Comparison of ENCODE assay signal across 1 cellular context in the genomic region with DNA sequence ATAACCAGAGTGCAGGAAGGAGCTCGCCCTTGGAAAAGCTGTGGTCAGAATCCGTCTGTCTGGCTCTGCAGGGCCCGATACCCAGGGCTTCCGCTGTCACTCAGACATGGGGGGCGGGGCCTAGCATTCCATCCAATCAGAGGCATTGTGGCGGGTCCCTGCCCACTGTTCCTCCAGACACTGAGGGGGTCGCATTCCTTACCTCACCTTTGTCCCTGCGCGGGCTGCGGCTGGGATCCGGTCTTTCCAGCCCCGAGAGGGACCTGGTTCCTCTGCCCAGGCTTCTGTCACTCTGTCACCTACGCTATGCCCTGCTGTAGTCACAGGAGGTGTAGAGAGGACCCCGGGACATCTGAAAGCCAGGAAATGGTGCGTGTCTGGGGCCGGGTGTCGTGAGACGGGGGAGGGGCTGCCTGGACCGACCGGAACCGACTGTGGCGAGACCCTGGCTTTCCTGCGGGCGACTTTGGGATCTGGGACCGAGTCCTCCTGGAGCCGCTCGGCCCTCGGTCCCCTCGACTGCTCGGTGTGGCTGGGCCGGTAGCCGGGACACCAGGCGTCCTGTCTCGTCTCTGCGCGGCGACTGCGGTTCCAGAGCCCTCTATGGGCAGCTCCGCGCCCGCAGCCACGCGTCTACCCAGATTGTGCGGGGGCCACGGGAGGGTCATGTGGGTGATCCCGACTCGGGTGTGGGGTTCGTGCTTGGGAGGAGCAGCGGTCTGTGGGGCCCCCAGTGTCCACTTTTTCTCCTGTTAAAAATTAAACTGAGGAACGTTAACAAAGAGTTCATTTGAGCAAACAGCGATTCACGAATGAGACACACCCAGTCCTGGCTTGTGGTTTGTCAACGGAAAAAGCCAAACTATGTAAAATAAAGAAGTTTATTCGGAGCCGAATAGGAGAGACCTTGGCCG.
A peak's percentile ranks its signal among the peaks of the same experiment; 100 is the strongest.
TF ChIP-seq lines count a peak whose summit lies in the region.

A gene (plus strand): TSS at position 165 of the 914 bp plus-strand sequence. CDS start 142 bp downstream, at position 307.

TF ChIP-seq in HepG2, 621 proteins besides CTCF, POLR2A, EP300 and RAD21 (continued from another document and continues in another):
- TF ChIP-seq, protein P1, sequence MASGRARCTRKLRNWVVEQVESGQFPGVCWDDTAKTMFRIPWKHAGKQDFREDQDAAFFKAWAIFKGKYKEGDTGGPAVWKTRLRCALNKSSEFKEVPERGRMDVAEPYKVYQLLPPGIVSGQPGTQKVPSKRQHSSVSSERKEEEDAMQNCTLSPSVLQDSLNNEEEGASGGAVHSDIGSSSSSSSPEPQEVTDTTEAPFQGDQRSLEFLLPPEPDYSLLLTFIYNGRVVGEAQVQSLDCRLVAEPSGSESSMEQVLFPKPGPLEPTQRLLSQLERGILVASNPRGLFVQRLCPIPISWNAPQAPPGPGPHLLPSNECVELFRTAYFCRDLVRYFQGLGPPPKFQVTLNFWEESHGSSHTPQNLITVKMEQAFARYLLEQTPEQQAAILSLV (CRISPR knock-in tag; IDR thresholded peaks at IDR 0.05; ENCODE audit: borderline replicate concordance): peak; percentile 70
- TF ChIP-seq ZNF138 (CRISPR knock-in tag; IDR thresholded peaks at IDR 0.05; ENCODE audit: low read depth) (peak; percentile 70; the same call in 1 of the 2 replicates), ZNF563 (CRISPR knock-in tag; IDR thresholded peaks at IDR 0.05) (peak; percentile 73), ZNF607 (CRISPR knock-in tag; IDR thresholded peaks at IDR 0.05; ENCODE audit: borderline replicate concordance) (no peak), IRF2 (CRISPR knock-in tag; IDR thresholded peaks at IDR 0.05) (no peak; the same call in none of the 2 replicates), ZNF619 (CRISPR knock-in tag; IDR thresholded peaks at IDR 0.05) (0 out of 2 replicates have a peak, but pooled peaks have one; percentile 51), GATAD1 (CRISPR knock-in tag; IDR thresholded peaks at IDR 0.05) (peak; percentile 39; the same call in 1 of the 2 replicates), PHF20 (CRISPR knock-in tag; IDR thresholded peaks at IDR 0.05) (0 out of 2 replicates have a peak, but pooled peaks have one; percentile 51), TOE1 (CRISPR knock-in tag; IDR thresholded peaks at IDR 0.05) (no peak), ZNF761 (CRISPR knock-in tag; conservative IDR thresholded peaks at IDR 0.05) (peak; percentile 81; the same call in 1 of the 2 replicates), BRCA1 (CRISPR knock-in tag; IDR thresholded peaks at IDR 0.05) (0 out of 2 replicates have a peak, but pooled peaks have one; percentile 17), SMYD3 (CRISPR knock-in tag; IDR thresholded peaks at IDR 0.05) (0 out of 2 replicates have a peak, but pooled peaks have one; percentile 60), ZNF616 (CRISPR knock-in tag; IDR thresholded peaks at IDR 0.05; ENCODE audit: low read depth) (no peak), ZNF354B (CRISPR knock-in tag; IDR thresholded peaks at IDR 0.05) (no peak), ZNF781 (CRISPR knock-in tag; IDR thresholded peaks at IDR 0.05; ENCODE audit: borderline replicate concordance, not compliant biosample characterization) (peak; percentile 30), ZKSCAN5 (CRISPR knock-in tag; IDR thresholded peaks at IDR 0.05) (no peak), CBX1 (IDR thresholded peaks at IDR 0.05; ENCODE audit: low read depth) (no peak), HOXD1 (CRISPR knock-in tag; IDR thresholded peaks at IDR 0.05) (no peak), ZNF510 (CRISPR knock-in tag; IDR thresholded peaks at IDR 0.05; ENCODE audit: low read depth) (0 out of 2 replicates have a peak, but pooled peaks have one; percentile 49), ZFAT (CRISPR knock-in tag; conservative IDR thresholded peaks at IDR 0.05) (no peak), RFXANK (CRISPR knock-in tag; IDR thresholded peaks at IDR 0.05) (no peak), NR2C2 (CRISPR knock-in tag; IDR thresholded peaks at IDR 0.05; ENCODE audit: borderline replicate concordance) (peak; percentile 58; the same call in 1 of the 2 replicates), ZBTB3 (CRISPR knock-in tag; IDR thresholded peaks at IDR 0.05; ENCODE audit: borderline replicate concordance, low read depth) (peak; percentile 82; the same call in 1 of the 2 replicates), ZNF841 (CRISPR knock-in tag; IDR thresholded peaks at IDR 0.05; ENCODE audit: borderline replicate concordance) (no peak; the same call in 1 of the 2 replicates), ZNF317 (CRISPR knock-in tag; IDR thresholded peaks at IDR 0.05) (peak; percentile 77), SOX6 (IDR thresholded peaks at IDR 0.05) (no peak), SOX6 (CRISPR knock-in tag; IDR thresholded peaks at IDR 0.05) (peak; percentile 88), ZSCAN21 (CRISPR knock-in tag; IDR thresholded peaks at IDR 0.05; ENCODE audit: borderline replicate concordance) (peak; percentile 90; the same call in 1 of the 2 replicates), ERF (CRISPR knock-in tag; IDR thresholded peaks at IDR 0.05) (peak; percentile 40; the same call in 1 of the 2 replicates), NONO (IDR thresholded peaks at IDR 0.05) (no peak), NONO (CRISPR knock-in tag; conservative IDR thresholded peaks at IDR 0.05) (peak; percentile 70; the same call in 1 of the 2 replicates), PAWR (CRISPR knock-in tag; IDR thresholded peaks at IDR 0.05; ENCODE audit: borderline replicate concordance) (0 out of 2 replicates have a peak, but pooled peaks have one; percentile 58), HNRNPUL1 (IDR thresholded peaks at IDR 0.05; ENCODE audit: low read depth, low read length) (peak; percentile 50; the same call in 1 of the 2 replicates), ASH2L (IDR thresholded peaks at IDR 0.05; ENCODE audit: insufficient read length, low read depth, low read length) (peak; percentile 69), SKI (IDR thresholded peaks at IDR 0.05; ENCODE audit: partially characterized antibody) (peak; percentile 83), FOXA3 (CRISPR knock-in tag; IDR thresholded peaks at IDR 0.05) (peak; percentile 8; the same call in 1 of the 2 replicates)
- TF ChIP-seq, protein P2, sequence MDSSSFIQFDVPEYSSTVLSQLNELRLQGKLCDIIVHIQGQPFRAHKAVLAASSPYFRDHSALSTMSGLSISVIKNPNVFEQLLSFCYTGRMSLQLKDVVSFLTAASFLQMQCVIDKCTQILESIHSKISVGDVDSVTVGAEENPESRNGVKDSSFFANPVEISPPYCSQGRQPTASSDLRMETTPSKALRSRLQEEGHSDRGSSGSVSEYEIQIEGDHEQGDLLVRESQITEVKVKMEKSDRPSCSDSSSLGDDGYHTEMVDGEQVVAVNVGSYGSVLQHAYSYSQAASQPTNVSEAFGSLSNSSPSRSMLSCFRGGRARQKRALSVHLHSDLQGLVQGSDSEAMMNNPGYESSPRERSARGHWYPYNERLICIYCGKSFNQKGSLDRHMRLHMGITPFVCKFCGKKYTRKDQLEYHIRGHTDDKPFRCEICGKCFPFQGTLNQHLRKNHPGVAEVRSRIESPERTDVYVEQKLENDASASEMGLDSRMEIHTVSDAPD (CRISPR knock-in tag; IDR thresholded peaks at IDR 0.05): peak; percentile 49; the same call in 1 of the 2 replicates
- TF ChIP-seq, protein P3, sequence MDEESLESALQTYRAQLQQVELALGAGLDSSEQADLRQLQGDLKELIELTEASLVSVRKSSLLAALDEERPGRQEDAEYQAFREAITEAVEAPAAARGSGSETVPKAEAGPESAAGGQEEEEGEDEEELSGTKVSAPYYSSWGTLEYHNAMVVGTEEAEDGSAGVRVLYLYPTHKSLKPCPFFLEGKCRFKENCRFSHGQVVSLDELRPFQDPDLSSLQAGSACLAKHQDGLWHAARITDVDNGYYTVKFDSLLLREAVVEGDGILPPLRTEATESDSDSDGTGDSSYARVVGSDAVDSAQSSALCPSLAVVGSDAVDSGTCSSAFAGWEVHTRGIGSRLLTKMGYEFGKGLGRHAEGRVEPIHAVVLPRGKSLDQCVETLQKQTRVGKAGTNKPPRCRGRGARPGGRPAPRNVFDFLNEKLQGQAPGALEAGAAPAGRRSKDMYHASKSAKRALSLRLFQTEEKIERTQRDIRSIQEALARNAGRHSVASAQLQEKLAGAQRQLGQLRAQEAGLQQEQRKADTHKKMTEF (CRISPR knock-in tag; IDR thresholded peaks at IDR 0.05): peak; percentile 77
- TF ChIP-seq, protein P4, sequence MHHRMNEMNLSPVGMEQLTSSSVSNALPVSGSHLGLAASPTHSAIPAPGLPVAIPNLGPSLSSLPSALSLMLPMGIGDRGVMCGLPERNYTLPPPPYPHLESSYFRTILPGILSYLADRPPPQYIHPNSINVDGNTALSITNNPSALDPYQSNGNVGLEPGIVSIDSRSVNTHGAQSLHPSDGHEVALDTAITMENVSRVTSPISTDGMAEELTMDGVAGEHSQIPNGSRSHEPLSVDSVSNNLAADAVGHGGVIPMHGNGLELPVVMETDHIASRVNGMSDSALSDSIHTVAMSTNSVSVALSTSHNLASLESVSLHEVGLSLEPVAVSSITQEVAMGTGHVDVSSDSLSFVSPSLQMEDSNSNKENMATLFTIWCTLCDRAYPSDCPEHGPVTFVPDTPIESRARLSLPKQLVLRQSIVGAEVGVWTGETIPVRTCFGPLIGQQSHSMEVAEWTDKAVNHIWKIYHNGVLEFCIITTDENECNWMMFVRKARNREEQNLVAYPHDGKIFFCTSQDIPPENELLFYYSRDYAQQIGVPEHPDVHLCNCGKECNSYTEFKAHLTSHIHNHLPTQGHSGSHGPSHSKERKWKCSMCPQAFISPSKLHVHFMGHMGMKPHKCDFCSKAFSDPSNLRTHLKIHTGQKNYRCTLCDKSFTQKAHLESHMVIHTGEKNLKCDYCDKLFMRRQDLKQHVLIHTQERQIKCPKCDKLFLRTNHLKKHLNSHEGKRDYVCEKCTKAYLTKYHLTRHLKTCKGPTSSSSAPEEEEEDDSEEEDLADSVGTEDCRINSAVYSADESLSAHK (CRISPR knock-in tag; IDR thresholded peaks at IDR 0.05; ENCODE audit: borderline replicate concordance): no peak
- TF ChIP-seq, protein P5, sequence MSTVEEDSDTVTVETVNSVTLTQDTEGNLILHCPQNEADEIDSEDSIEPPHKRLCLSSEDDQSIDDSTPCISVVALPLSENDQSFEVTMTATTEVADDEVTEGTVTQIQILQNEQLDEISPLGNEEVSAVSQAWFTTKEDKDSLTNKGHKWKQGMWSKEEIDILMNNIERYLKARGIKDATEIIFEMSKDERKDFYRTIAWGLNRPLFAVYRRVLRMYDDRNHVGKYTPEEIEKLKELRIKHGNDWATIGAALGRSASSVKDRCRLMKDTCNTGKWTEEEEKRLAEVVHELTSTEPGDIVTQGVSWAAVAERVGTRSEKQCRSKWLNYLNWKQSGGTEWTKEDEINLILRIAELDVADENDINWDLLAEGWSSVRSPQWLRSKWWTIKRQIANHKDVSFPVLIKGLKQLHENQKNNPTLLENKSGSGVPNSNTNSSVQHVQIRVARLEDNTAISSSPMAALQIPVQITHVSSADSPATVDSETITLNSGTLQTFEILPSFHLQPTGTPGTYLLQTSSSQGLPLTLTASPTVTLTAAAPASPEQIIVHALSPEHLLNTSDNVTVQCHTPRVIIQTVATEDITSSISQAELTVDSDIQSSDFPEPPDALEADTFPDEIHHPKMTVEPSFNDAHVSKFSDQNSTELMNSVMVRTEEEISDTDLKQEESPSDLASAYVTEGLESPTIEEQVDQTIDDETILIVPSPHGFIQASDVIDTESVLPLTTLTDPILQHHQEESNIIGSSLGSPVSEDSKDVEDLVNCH (CRISPR knock-in tag; IDR thresholded peaks at IDR 0.05): 0 out of 2 replicates have a peak, but pooled peaks have one; percentile 67
- TF ChIP-seq, protein P6, sequence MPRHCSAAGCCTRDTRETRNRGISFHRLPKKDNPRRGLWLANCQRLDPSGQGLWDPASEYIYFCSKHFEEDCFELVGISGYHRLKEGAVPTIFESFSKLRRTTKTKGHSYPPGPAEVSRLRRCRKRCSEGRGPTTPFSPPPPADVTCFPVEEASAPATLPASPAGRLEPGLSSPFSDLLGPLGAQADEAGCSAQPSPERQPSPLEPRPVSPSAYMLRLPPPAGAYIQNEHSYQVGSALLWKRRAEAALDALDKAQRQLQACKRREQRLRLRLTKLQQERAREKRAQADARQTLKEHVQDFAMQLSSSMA (CRISPR knock-in tag; IDR thresholded peaks at IDR 0.05): peak; percentile 64; the same call in 1 of the 2 replicates
- TF ChIP-seq, protein P7, sequence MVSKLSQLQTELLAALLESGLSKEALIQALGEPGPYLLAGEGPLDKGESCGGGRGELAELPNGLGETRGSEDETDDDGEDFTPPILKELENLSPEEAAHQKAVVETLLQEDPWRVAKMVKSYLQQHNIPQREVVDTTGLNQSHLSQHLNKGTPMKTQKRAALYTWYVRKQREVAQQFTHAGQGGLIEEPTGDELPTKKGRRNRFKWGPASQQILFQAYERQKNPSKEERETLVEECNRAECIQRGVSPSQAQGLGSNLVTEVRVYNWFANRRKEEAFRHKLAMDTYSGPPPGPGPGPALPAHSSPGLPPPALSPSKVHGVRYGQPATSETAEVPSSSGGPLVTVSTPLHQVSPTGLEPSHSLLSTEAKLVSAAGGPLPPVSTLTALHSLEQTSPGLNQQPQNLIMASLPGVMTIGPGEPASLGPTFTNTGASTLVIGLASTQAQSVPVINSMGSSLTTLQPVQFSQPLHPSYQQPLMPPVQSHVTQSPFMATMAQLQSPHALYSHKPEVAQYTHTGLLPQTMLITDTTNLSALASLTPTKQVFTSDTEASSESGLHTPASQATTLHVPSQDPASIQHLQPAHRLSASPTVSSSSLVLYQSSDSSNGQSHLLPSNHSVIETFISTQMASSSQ (IDR thresholded peaks at IDR 0.05; ENCODE audit: low read depth): peak; percentile 90
- TF ChIP-seq, protein P7 (CRISPR knock-in tag; IDR thresholded peaks at IDR 0.05; ENCODE audit: borderline replicate concordance): peak; percentile 97; the same call in 1 of the 2 replicates
- TF ChIP-seq, protein P8, sequence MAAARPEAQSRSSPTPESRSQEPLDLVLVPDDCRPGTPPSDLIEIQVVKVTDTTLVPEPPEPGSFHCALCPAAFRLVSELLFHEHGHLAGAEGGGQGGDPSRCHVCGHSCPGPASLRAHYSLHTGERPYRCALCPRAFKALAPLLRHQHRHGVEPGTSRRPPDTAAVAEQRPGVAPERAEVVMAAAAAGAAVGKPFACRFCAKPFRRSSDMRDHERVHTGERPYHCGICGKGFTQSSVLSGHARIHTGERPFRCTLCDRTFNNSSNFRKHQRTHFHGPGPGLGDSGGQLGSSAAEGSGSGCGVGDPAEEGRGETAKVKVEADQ (CRISPR knock-in tag; IDR thresholded peaks at IDR 0.05; ENCODE audit: borderline replicate concordance): peak; percentile 26; the same call in 1 of the 2 replicates
